Comparison of ENCODE assay signal across 9 cellular contexts in genomic region chr20:53595018-53595378, GRCh38. TPM values are rescaled to one million over a fixed set of nuclear protein-coding genes. Genes with fewer than 3 reads are reported as not detected.
DNase-seq lines count a peak whose midpoint lies in the region; ATAC-seq and TF ChIP-seq lines count a peak whose summit lies in the region.
"Had no signal": no experiment of that assay in that cellular context is flagged by ENCODE, and none has a peak within 500 bp of the region (broad histone marks: within the 10 kb centered on the region; RNA-seq: fewer than 3 reads in every experiment).

No MANE protein-coding gene starts in this region.

- peak overlapping the region; percentile 89 for H3K4me3 Mint-ChIP-seq in T-helper 1 cell treated with Interleukin-12 subunit alpha and Interleukin-12 subunit beta and Interleukin-4 antibody, amounts not matched to agents 30 μg/mL and 1 μg/mL, for 36 hours
- peak overlapping the region; percentile 87 for H3K4me3 Mint-ChIP-seq in activated naive CD8-positive, alpha-beta T cell

- peak overlapping the region; percentile 64 for H3K4me3 ChIP-seq in kidney epithelial cell (ENCODE audit: low read depth, low read length)

- no peak for DNase-seq in T-helper 1 cell
- DNase-seq in kidney epithelial cell (ENCODE audit: low read depth) = no peak
- DNase-seq in superior temporal gyrus (ENCODE audit: extremely low spot score) = peak; percentile 67
- DNase-seq in NCI-H524 (lab: John Stamatoyannopoulos, UW) = no peak
- DNase-seq in NOMO-1 (lab: John Stamatoyannopoulos, UW; ENCODE audit: unreplicated experiment in 2 of 2) = no peak
- DNase-seq: stimulated activated CD4-positive, alpha-beta T cell treated with anti-CD3 and anti-CD28 coated beads, Interleukin-12 subunit alpha, Interleukin-12 subunit beta, amount 100 ng/mL, for 4 hours had no signal

- no peaks in the 10 kb centered on the region for H3K27me3 ChIP-seq in kidney epithelial cell (ENCODE audit: control insufficient read depth, insufficient read depth, low read length)

- no peaks in the 10 kb centered on the region for H3K36me3 ChIP-seq in kidney epithelial cell (ENCODE audit: control insufficient read depth, insufficient read depth, low read length)

- no peaks in the 10 kb centered on the region for H3K27me3 Mint-ChIP-seq in T-helper 1 cell treated with Interleukin-12 subunit alpha and Interleukin-12 subunit beta and Interleukin-4 antibody, amounts not matched to agents 30 μg/mL and 1 μg/mL, for 36 hours (ENCODE audit: low read depth)
- no peaks in the 10 kb centered on the region for H3K27me3 Mint-ChIP-seq in activated naive CD8-positive, alpha-beta T cell

- no peaks in the 10 kb centered on the region for H3K9me3 Mint-ChIP-seq in T-helper 1 cell treated with Interleukin-12 subunit alpha and Interleukin-12 subunit beta and Interleukin-4 antibody, amounts not matched to agents 30 μg/mL and 1 μg/mL, for 36 hours
- no peaks in the 10 kb centered on the region for H3K9me3 Mint-ChIP-seq in activated naive CD8-positive, alpha-beta T cell (ENCODE audit: low read depth)

- TF ChIP-seq CTCF in kidney epithelial cell (IDR thresholded peaks at IDR 0.05; ENCODE audit: insufficient read depth, low read length, poor library complexity, severe bottlenecking) = no peak

- H3K36me3 Mint-ChIP-seq in T-helper 1 cell treated with Interleukin-12 subunit alpha and Interleukin-12 subunit beta and Interleukin-4 antibody, amounts not matched to agents 30 μg/mL and 1 μg/mL, for 36 hours (ENCODE audit: low read depth) = peaks cover 19% of the 10 kb centered on the region
- H3K36me3 Mint-ChIP-seq in activated naive CD8-positive, alpha-beta T cell = no peaks in the 10 kb centered on the region

- H3K4me1 Mint-ChIP-seq in T-helper 1 cell treated with Interleukin-12 subunit alpha and Interleukin-12 subunit beta and Interleukin-4 antibody, amounts not matched to agents 30 μg/mL and 1 μg/mL, for 36 hours (ENCODE audit: low read depth) = peaks cover 53% of the 10 kb centered on the region
- H3K4me1 Mint-ChIP-seq in activated naive CD8-positive, alpha-beta T cell (ENCODE audit: low read depth) = peaks cover 66% of the 10 kb centered on the region

- H3K27ac Mint-ChIP-seq in T-helper 1 cell treated with Interleukin-12 subunit alpha and Interleukin-12 subunit beta and Interleukin-4 antibody, amounts not matched to agents 30 μg/mL and 1 μg/mL, for 36 hours = peak overlapping the region; percentile 96
- peak overlapping the region; percentile 93 for H3K27ac Mint-ChIP-seq in activated naive CD8-positive, alpha-beta T cell

- ATAC-seq in HG02798 (IDR thresholded peaks at IDR 0.05; ENCODE audit: poor library complexity, unreplicated experiment) = no peak

RNA-seq across cellular contexts. Expression of gene ZNF217, which starts 1.4 kb away (rescaled TPM):
- 40.0 and 40.8 TPM in 2 replicates for total RNA-seq in kidney epithelial cell
